Comparison of ENCODE assay signal across 9 cellular contexts in the genomic region with DNA sequence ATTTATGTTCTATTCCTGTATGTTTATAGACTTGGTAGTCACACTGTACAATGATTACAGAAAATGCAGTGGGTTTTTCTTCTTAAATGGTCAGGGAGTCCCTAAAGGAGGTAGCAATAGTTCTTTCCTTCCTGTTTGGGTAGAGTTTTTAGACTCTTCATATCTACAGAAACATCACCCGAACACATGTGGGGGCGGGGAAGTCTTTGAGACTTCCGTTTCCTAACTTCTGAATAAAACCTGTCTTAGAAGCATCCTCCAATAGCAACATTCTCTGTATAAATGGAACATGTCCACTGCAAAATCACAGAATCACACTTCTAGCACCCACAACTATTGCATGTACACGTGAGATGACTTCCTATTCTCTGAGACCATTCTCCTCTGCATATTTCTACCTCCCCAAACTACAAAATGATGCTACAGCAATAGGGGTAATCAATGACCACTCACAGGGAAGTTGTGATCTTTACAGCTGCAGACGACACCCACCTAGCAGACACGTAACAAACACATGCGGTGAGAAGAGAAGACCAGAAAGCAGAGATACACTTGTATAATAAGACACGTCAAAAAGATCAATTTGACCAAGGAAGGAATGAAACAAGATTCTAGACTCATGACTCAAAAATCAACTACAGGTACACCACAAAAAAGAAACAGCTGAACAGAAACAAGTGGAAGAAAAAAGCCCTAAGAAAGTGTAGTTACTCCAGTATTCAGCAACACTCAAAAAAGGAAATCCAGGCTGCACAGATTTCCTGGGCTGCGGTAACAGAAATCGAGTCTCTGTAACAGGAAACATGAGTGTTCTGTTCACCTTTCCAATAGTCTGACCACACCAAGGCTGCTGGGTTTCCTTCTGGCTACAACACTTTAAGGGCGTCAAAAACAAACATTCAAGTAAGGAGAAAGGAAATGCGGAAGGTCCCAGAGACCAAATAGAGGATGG.
DNase-seq lines count a peak whose midpoint lies in the region; ATAC-seq and TF ChIP-seq lines count a peak whose summit lies in the region.
"Had no signal": no experiment of that assay in that cellular context is flagged by ENCODE, and none has a peak within 500 bp of the region (broad histone marks: within the 10 kb centered on the region; RNA-seq: fewer than 3 reads in every experiment).

No MANE protein-coding gene starts in this region.

- H3K27ac ChIP-seq in PC-9, result no peak overlapping the region
- H3K27ac ChIP-seq: colonic mucosa, SJSA1 had no signal

- peak; percentile 67 for ATAC-seq in GM19025 (IDR thresholded peaks at IDR 0.05; ENCODE audit: low read depth, unreplicated experiment)
- ATAC-seq in HG02870 (IDR thresholded peaks at IDR 0.05; ENCODE audit: unreplicated experiment), result peak; percentile 91

- no peaks in the 10 kb centered on the region for H3K9me3 ChIP-seq in PC-9 (ENCODE audit: insufficient read depth, low read depth)
- H3K9me3 ChIP-seq: colonic mucosa, SJSA1 had no signal

- no peaks in the 10 kb centered on the region for H3K36me3 ChIP-seq in PC-9 (ENCODE audit: low read depth)

- H3K79me2 ChIP-seq in PC-9 (ENCODE audit: low read depth), result no peaks in the 10 kb centered on the region

- H3K9me2 ChIP-seq in PC-9 (ENCODE audit: insufficient read depth), result no peaks in the 10 kb centered on the region

- no peaks in the 10 kb centered on the region for H3K27me3 ChIP-seq in PC-9 (ENCODE audit: insufficient read depth, low read depth)
- H3K27me3 ChIP-seq: colonic mucosa, SJSA1 had no signal

- intact Hi-C loops in PC-9 (cut with micrococcal nuclease; ENCODE audit: unreplicated experiment), result no loop called here

- H2AFZ ChIP-seq in PC-9, result no peak overlapping the region

- POLR2A ChIA-PET in PC-9 (lab: Charles Lee; ENCODE audit: unreplicated experiment), result no interaction called here

- peaks cover 14% of the 10 kb centered on the region for H3K4me1 ChIP-seq in PC-9 (replicated peaks; ENCODE audit: insufficient read depth)
- H3K4me1 ChIP-seq: colonic mucosa, SJSA1 had no signal

- no TSS peak for BruUV-seq in PC-9 (replicated peaks; lab: Mats Ljungman, UMichigan)

- peak; percentile 67 for DNase-seq in activated CD4-positive, alpha-beta T cell treated with anti-CD3 and anti-CD28 coated beads for 48 hours
- DNase-seq in stimulated activated CD4-positive, alpha-beta T cell treated with anti-CD3 and anti-CD28 coated beads, Interleukin-2, amount 100 ng/mL, for 48 hours, result peak; percentile 33 to 34
- DNase-seq in DMS79 treated with DMSO at 0.1 percent for 48 hours (lab: John Stamatoyannopoulos, UW) (no peak), PC-9 (no peak)
- DNase-seq in effector CD8-positive, alpha-beta T cell (lab: John Stamatoyannopoulos, UW), result no peak
- DNase-seq: colonic mucosa had no signal

- no peaks in the 10 kb centered on the region for H3F3A ChIP-seq in PC-9 (ENCODE audit: insufficient read depth, low read depth)

- CTCF ChIA-PET in PC-9 (lab: Charles Lee), result no interaction called here

- H3K4me3 ChIP-seq in PC-9, result no peak overlapping the region
- H3K4me3 ChIP-seq: colonic mucosa, SJSA1 had no signal

- TF ChIP-seq CTCF in PC-9 (conservative IDR thresholded peaks at IDR 0.05), result no peak

- no peaks in the 10 kb centered on the region for H4K20me1 ChIP-seq in PC-9 (ENCODE audit: insufficient read depth)

- H3K4me2 ChIP-seq in PC-9, result no peak overlapping the region

Comparison
In these comparisons a context has a peak if more than half of its experiments do, and no peak if none do; other contexts are left out.
1. DNase-seq: peak in activated CD4-positive, alpha-beta T cell treated with anti-CD3 and anti-CD28 coated beads for 48 hours (single experiment) and stimulated activated CD4-positive, alpha-beta T cell treated with anti-CD3 and anti-CD28 coated beads, Interleukin-2, amount 100 ng/mL, for 48 hours (2 of 2); none in DMS79 treated with DMSO at 0.1 percent for 48 hours (single experiment), PC-9 (0 of 2) and effector CD8-positive, alpha-beta T cell (single experiment).